8 cellular contexts compared by ENCODE assay signal in genomic region chr7:50068850-50069551, GRCh38. TPM values are rescaled to one million over a fixed set of nuclear protein-coding genes. Genes with fewer than 3 reads are reported as not detected.
A peak's percentile ranks its signal among the peaks of the same experiment; 100 is the strongest.
DNase-seq lines count a peak whose midpoint lies in the region; ATAC-seq and TF ChIP-seq lines count a peak whose summit lies in the region.

No MANE protein-coding gene starts in this region.

- H4K5ac ChIP-seq in mesendoderm (ENCODE audit: low read length), result no peak overlapping the region

- no peak overlapping the region for H2BK120ac ChIP-seq in mesendoderm (ENCODE audit: low read depth, low read length)

- no peak overlapping the region for H3K23ac ChIP-seq in mesendoderm (ENCODE audit: low read length)

- peak; percentile 65 for ATAC-seq in GM19023 (IDR thresholded peaks at IDR 0.05; ENCODE audit: unreplicated experiment)
- peak; percentile 61 for ATAC-seq in HG03196 (IDR thresholded peaks at IDR 0.05; ENCODE audit: unreplicated experiment)

- H3K4me1 ChIP-seq in BLaER1 (peaks cover 18% of the 10 kb centered on the region), duodenal mucosa (ENCODE audit: control insufficient read depth in 1 of 2, insufficient read depth in 2 of 2, low read length in 2 of 2) (peaks cover 9 to 10% of the 10 kb centered on the region in 2 donors), mesendoderm (ENCODE audit: control insufficient read depth, low read depth, low read length) (peaks cover 2% of the 10 kb centered on the region), vagina (peaks cover 23% of the 10 kb centered on the region)

- H3K56ac ChIP-seq in mesendoderm (ENCODE audit: low read length), result peak overlapping the region; percentile 7

- H3K27me3 ChIP-seq in BLaER1 (no peaks in the 10 kb centered on the region), duodenal mucosa (ENCODE audit: control insufficient read depth in 1 of 2, insufficient read depth in 2 of 2, low read length in 2 of 2) (no peaks in the 10 kb centered on the region), mesendoderm (ENCODE audit: insufficient read depth, low read length, poor library complexity) (no peaks in the 10 kb centered on the region), vagina (no peaks in the 10 kb centered on the region)

- H3K4me2 ChIP-seq in BLaER1, result peak overlapping the region; percentile 89
- H3K4me2 ChIP-seq in mesendoderm (ENCODE audit: low read length), result no peak overlapping the region

- H4K20me1 ChIP-seq in BLaER1, result no peaks in the 10 kb centered on the region

- no peak overlapping the region for H3K4ac ChIP-seq in mesendoderm (ENCODE audit: low read depth, low read length)

- no peak for TF ChIP-seq POLR2A in vagina (IDR thresholded peaks at IDR 0.05)

- H2AK5ac ChIP-seq in mesendoderm (ENCODE audit: low read length), result no peak overlapping the region

- peak overlapping the region; percentile 62 for H3K27ac ChIP-seq in BLaER1
- no peak overlapping the region for H3K27ac ChIP-seq in duodenal mucosa (ENCODE audit: low read depth, low read length)
- H3K27ac ChIP-seq in mesendoderm (ENCODE audit: low read depth, low read length), result peak overlapping the region; percentile 51
- H3K27ac ChIP-seq in vagina, result peak overlapping the region; percentile 62

- H3K79me2 ChIP-seq in mesendoderm (ENCODE audit: control insufficient read depth, insufficient read depth, low read length), result no peaks in the 10 kb centered on the region

- H2BK15ac ChIP-seq in mesendoderm (replicated peaks; ENCODE audit: low read depth), result no peak overlapping the region

- DNase-seq in RPMI8226 (peak; percentile 25), mesendoderm (peak; percentile 93), vagina (ENCODE audit: extremely low spot score in 2 of 2) (no peak), AG08395 (ENCODE audit: low spot score) (no peak)

- peaks cover 63% of the 10 kb centered on the region for H3K9me3 ChIP-seq in BLaER1
- H3K9me3 ChIP-seq in duodenal mucosa (ENCODE audit: control insufficient read depth in 1 of 2, low read length in 2 of 2), result peaks cover 2 to 7% of the 10 kb centered on the region in 2 donors
- H3K9me3 ChIP-seq in vagina, result no peaks in the 10 kb centered on the region

- no peaks in the 10 kb centered on the region for H3K79me1 ChIP-seq in mesendoderm (ENCODE audit: low read length)

- peaks cover 6% of the 10 kb centered on the region for H3K36me3 ChIP-seq in BLaER1
- H3K36me3 ChIP-seq in duodenal mucosa (ENCODE audit: control insufficient read depth in 1 of 2, insufficient read depth in 2 of 2, low read length in 2 of 2), result no peaks in the 10 kb centered on the region
- no peaks in the 10 kb centered on the region for H3K36me3 ChIP-seq in mesendoderm (ENCODE audit: control insufficient read depth, insufficient read depth, low read length)
- no peaks in the 10 kb centered on the region for H3K36me3 ChIP-seq in vagina

- intact Hi-C loops in vagina (cut with DNase I), result no loop called here

- H4K8ac ChIP-seq in mesendoderm (ENCODE audit: low read depth, low read length), result no peak overlapping the region

- H2BK5ac ChIP-seq in mesendoderm (ENCODE audit: low read length), result no peak overlapping the region

- TF ChIP-seq CTCF in vagina (IDR thresholded peaks at IDR 0.05), result no peak

- H3K9ac ChIP-seq in BLaER1 (peak overlapping the region; percentile 71), duodenal mucosa (ENCODE audit: low read depth in 1 of 2, low read length in 2 of 2) (peak overlapping the region; percentile 8 to 16), mesendoderm (ENCODE audit: low read length) (no peak overlapping the region)

- no CpG with 5 or more reads among the region's 6 CpGs for WGBS in mesendoderm (ENCODE audit: extremely low coverage, insufficient coverage, low lambda C conversion rate)

- H3K18ac ChIP-seq in mesendoderm (ENCODE audit: low read length), result no peak overlapping the region

- peak overlapping the region; percentile 59 for H3K4me3 ChIP-seq in BLaER1
- peak overlapping the region; percentile 63 to 70 for H3K4me3 ChIP-seq in duodenal mucosa (ENCODE audit: low read depth in 1 of 2, low read length in 2 of 2)
- no peak overlapping the region for H3K4me3 ChIP-seq in mesendoderm (ENCODE audit: low read length)
- H3K4me3 ChIP-seq in vagina, result peak overlapping the region; percentile 46 to 51

RNA-seq across cellular contexts. Expression of gene ZPBP, which starts 24.0 kb away (rescaled TPM):
- not detected for polyA plus RNA-seq in mesendoderm (2013, experiment 1 of 2)
- polyA plus RNA-seq in mesendoderm (2013, experiment 2 of 2), result not detected
- total RNA-seq in vagina, result not detected

Comparison
In these comparisons a context has a peak if more than half of its experiments do, and no peak if none do; other contexts are left out.
1. DNase-seq: peak in RPMI8226 (single experiment) and mesendoderm (single experiment); none in vagina (0 of 2) and AG08395 (single experiment).